ENCODE assay signal across 1 cellular context in genomic region chr10:100504101-100504500, GRCh38.
TF ChIP-seq lines count a peak whose summit lies in the region.

No MANE protein-coding gene starts in this region.

TF ChIP-seq in SK-N-SH, 30 proteins besides CTCF, POLR2A, EP300 and RAD21 (continued from another document):
- TF ChIP-seq ZBTB33 (IDR thresholded peaks at IDR 0.05; ENCODE audit: borderline replicate concordance, low read depth) = no peak
- TF ChIP-seq YY1 (IDR thresholded peaks at IDR 0.05; ENCODE audit: low read depth) = no peak
- TF ChIP-seq TCF12 (IDR thresholded peaks at IDR 0.05) = peak; percentile 87
- TF ChIP-seq FOXJ3 (CRISPR knock-in tag; IDR thresholded peaks at IDR 0.05) = no peak
- no peak for TF ChIP-seq JUND (IDR thresholded peaks at IDR 0.05)
- TF ChIP-seq FOXM1 (IDR thresholded peaks at IDR 0.05; ENCODE audit: low read depth) = 0 out of 2 replicates have a peak, but pooled peaks have one; percentile 55
- no peak for TF ChIP-seq RFX5 (IDR thresholded peaks at IDR 0.05; ENCODE audit: low read length)
- peak; percentile 46 for TF ChIP-seq PBX3 (IDR thresholded peaks at IDR 0.05)
- TF ChIP-seq TEAD4 (IDR thresholded peaks at IDR 0.05; ENCODE audit: borderline replicate concordance, insufficient read depth) = no peak; the same call in 1 of the 2 replicates
